In the genomic region with DNA sequence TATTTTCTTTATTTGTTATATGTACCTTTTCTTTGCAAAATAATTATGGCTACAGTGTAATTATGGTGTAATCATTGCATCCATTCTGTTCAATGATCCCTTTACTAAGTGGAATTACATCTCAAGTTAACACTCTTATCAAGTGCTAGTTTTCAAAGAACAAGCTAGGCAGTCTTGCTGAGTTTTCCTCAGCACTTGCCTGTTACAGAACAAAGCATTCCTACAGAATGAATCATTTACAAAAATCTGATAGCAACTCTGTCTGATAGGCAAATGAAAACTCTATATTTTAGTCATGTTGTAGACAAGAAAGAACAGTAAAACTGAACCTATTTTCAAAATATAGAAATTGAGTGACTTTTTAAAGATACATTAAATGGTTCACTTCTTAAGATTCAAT, we compare ENCODE assay signal across 15 cellular contexts.
"Had no signal": no experiment of that assay in that cellular context is flagged by ENCODE, and none has a peak within 500 bp of the region (broad histone marks: within the 10 kb centered on the region; RNA-seq: fewer than 3 reads in every experiment).

No MANE protein-coding gene starts in this region.

- H3K4me3 Mint-ChIP-seq: activated naive CD4-positive, alpha-beta T cell treated with anti-CD3 and anti-CD28 coated beads, Interleukin-2, amount 10 ng/mL, durations not matched to agents 7 days and 5 days; nephron; stimulated activated naive CD8-positive, alpha-beta T cell treated with anti-CD3 and anti-CD28 coated beads, Interleukin-15, amount 100 ng/mL, for 72 hours had no signal

- H3K36me3 ChIP-seq: brain microvascular endothelial cell, thoracic aorta had no signal

- H3K27me3 ChIP-seq: brain microvascular endothelial cell, dorsolateral prefrontal cortex had no signal

- H3K4me3 ChIP-seq: dorsolateral prefrontal cortex, thoracic aorta had no signal

- H3K27ac Mint-ChIP-seq: activated naive CD4-positive, alpha-beta T cell treated with anti-CD3 and anti-CD28 coated beads, Interleukin-2, amount 10 ng/mL, durations not matched to agents 7 days and 5 days; activated T-helper 2 cell treated with anti-CD3 and anti-CD28 coated beads, Interferon-gamma antibody, Interleukin-2, Interleukin-4, amounts not matched to agents 10 μg/mL and 5 μg/mL and 100 μg/mL, durations not matched to agents 14 hours and 24 hours and 36 hours; nephron; stimulated activated naive CD8-positive, alpha-beta T cell treated with anti-CD3 and anti-CD28 coated beads, Interleukin-15, amount 100 ng/mL, for 72 hours had no signal

- H3K36me3 Mint-ChIP-seq: activated naive CD4-positive, alpha-beta T cell treated with anti-CD3 and anti-CD28 coated beads, Interleukin-2, amount 10 ng/mL, durations not matched to agents 7 days and 5 days had no signal

- FAIRE-seq: endometrium, keratinocyte had no signal

- DNase-seq: activated CD4-positive, alpha-beta T cell treated with anti-CD3 and anti-CD28 coated beads, Interleukin-2, amount 50 U/mL, for 1 hour; activated CD4-positive, CD25-positive, alpha-beta regulatory T cell; activated naive CD4-positive, alpha-beta T cell treated with anti-CD3 and anti-CD28 coated beads, Interleukin-2, amount 10 ng/mL, durations not matched to agents 7 days and 5 days; brain microvascular endothelial cell; dorsolateral prefrontal cortex; left ventricle myocardium superior; mesenchymal stem cell; stimulated activated CD4-positive, alpha-beta T cell treated with anti-CD3 and anti-CD28 coated beads, Interleukin-4, amount 100 ng/mL, for 4 hours; stimulated activated naive CD8-positive, alpha-beta T cell treated with anti-CD3 and anti-CD28 coated beads, Interleukin-15, amount 100 ng/mL, for 72 hours had no signal

- H3K9me3 Mint-ChIP-seq: activated naive CD4-positive, alpha-beta T cell treated with anti-CD3 and anti-CD28 coated beads, Interleukin-2, amount 10 ng/mL, durations not matched to agents 7 days and 5 days; activated T-helper 2 cell treated with anti-CD3 and anti-CD28 coated beads, Interferon-gamma antibody, Interleukin-2, Interleukin-4, amounts not matched to agents 10 μg/mL and 5 μg/mL and 100 μg/mL, durations not matched to agents 14 hours and 24 hours and 36 hours; nephron; stimulated activated naive CD8-positive, alpha-beta T cell treated with anti-CD3 and anti-CD28 coated beads, Interleukin-15, amount 100 ng/mL, for 72 hours had no signal

- ATAC-seq: esophagus mucosa; left ventricle myocardium superior; stimulated activated naive CD8-positive, alpha-beta T cell treated with anti-CD3 and anti-CD28 coated beads, Interleukin-15, amount 100 ng/mL, for 72 hours had no signal

- H3K4me1 Mint-ChIP-seq: activated naive CD4-positive, alpha-beta T cell treated with anti-CD3 and anti-CD28 coated beads, Interleukin-2, amount 10 ng/mL, durations not matched to agents 7 days and 5 days; nephron; stimulated activated naive CD8-positive, alpha-beta T cell treated with anti-CD3 and anti-CD28 coated beads, Interleukin-15, amount 100 ng/mL, for 72 hours had no signal

- H3K9me3 ChIP-seq: thoracic aorta had no signal

- H3K27me3 Mint-ChIP-seq: activated naive CD4-positive, alpha-beta T cell treated with anti-CD3 and anti-CD28 coated beads, Interleukin-2, amount 10 ng/mL, durations not matched to agents 7 days and 5 days; stimulated activated naive CD8-positive, alpha-beta T cell treated with anti-CD3 and anti-CD28 coated beads, Interleukin-15, amount 100 ng/mL, for 72 hours had no signal

- H3K27ac ChIP-seq: brain microvascular endothelial cell, dorsolateral prefrontal cortex, thoracic aorta had no signal
